8 cellular contexts compared by ENCODE assay signal in genomic region chr14:51978566-51979398, GRCh38. TPM values are rescaled to one million over a fixed set of nuclear protein-coding genes. Genes with fewer than 3 reads are reported as not detected.
DNase-seq lines count a peak whose midpoint lies in the region; ATAC-seq and TF ChIP-seq lines count a peak whose summit lies in the region.

No MANE protein-coding gene starts in this region.

- no peak overlapping the region for H3K4ac ChIP-seq in mesenchymal stem cell (ENCODE audit: low read depth in 1 of 2, low read length in 2 of 2)

- no peaks in the 10 kb centered on the region for H3K27me3 Mint-ChIP-seq in activated CD8-positive, alpha-beta T cell treated with anti-CD3 and anti-CD28 coated beads for 36 hours

- no peaks in the 10 kb centered on the region for H3K4me1 ChIP-seq in effector memory CD4-positive, alpha-beta T cell (ENCODE audit: control insufficient read depth, insufficient read depth, low read length, poor library complexity, severe bottlenecking)
- no peaks in the 10 kb centered on the region for H3K4me1 ChIP-seq in mesenchymal stem cell (ENCODE audit: control insufficient read depth, insufficient read depth, low read depth, low read length)

- H4K91ac ChIP-seq in mesenchymal stem cell (ENCODE audit: low read length) = no peak overlapping the region

- CTCF ChIA-PET in activated CD8-positive, alpha-beta T cell treated with anti-CD3 and anti-CD28 coated beads for 36 hours (lab: Charles Lee) = interaction anchor here (0.5 to 7.4 kb wide), 63 partner anchors 9 to 695 kb away, joined by 3 to 99 read pairs (median 4); partner anchors contain the start of genes GNG2, NID2 and RTRAF

- POLR2A ChIA-PET in activated CD8-positive, alpha-beta T cell treated with anti-CD3 and anti-CD28 coated beads for 36 hours (lab: Charles Lee) = interaction anchor here (1.0 kb wide), 1 partner anchor 133 kb away, joined by 3 read pairs; no protein-coding TSS in a partner anchor

- peak; percentile 49 for DNase-seq in HPDE6-E6E7 (ENCODE audit: extremely low spot score)
- DNase-seq in NCI-H82 (lab: John Stamatoyannopoulos, UW) = peak; percentile 81
- DNase-seq in activated CD8-positive, alpha-beta T cell treated with anti-CD3 and anti-CD28 coated beads for 36 hours = peak; percentile 90
- DNase-seq in effector memory CD4-positive, alpha-beta T cell = peak; percentile 58 to 73 (median 70)
- DNase-seq in mesenchymal stem cell = peak; percentile 81
- DNase-seq in stimulated activated CD8-positive, alpha-beta memory T cell treated with anti-CD3 and anti-CD28 coated beads, Interleukin-2, amount 100 ng/mL, for 1 hour (ENCODE audit: low read depth in 2 of 2) = peak; percentile 66 to 73

- no peak overlapping the region for H4K8ac ChIP-seq in mesenchymal stem cell (ENCODE audit: low read length)

- peak; percentile 70 for ATAC-seq in activated CD8-positive, alpha-beta T cell treated with anti-CD3 and anti-CD28 coated beads for 36 hours
- ATAC-seq in HG03520 (IDR thresholded peaks at IDR 0.05; ENCODE audit: unreplicated experiment) = no peak

- no peak overlapping the region for H3K27ac ChIP-seq in effector memory CD4-positive, alpha-beta T cell (ENCODE audit: insufficient read depth, low read length, poor library complexity, severe bottlenecking)
- H3K27ac ChIP-seq in mesenchymal stem cell (ENCODE audit: low read length, poor library complexity, severe bottlenecking) = no peak overlapping the region

- no peak overlapping the region for H2BK120ac ChIP-seq in mesenchymal stem cell (ENCODE audit: low read depth, low read length)

- no peak overlapping the region for H2AFZ ChIP-seq in mesenchymal stem cell (ENCODE audit: low read depth, low read length)

- H3K9me3 Mint-ChIP-seq in activated CD8-positive, alpha-beta T cell treated with anti-CD3 and anti-CD28 coated beads for 36 hours = no peaks in the 10 kb centered on the region

- WGBS in mesenchymal stem cell = 18% methylated on average over 13 of the region's 13 CpGs

- H3K4me2 ChIP-seq in mesenchymal stem cell (ENCODE audit: low read length, poor library complexity, severe bottlenecking) = no peak overlapping the region

- H3K4me3 ChIP-seq in GM12875 (ENCODE audit: low read depth, low read length) = no peak overlapping the region
- no peak overlapping the region for H3K4me3 ChIP-seq in effector memory CD4-positive, alpha-beta T cell (ENCODE audit: insufficient read depth, low read depth, low read length, poor library complexity, severe bottlenecking)
- H3K4me3 ChIP-seq in mesenchymal stem cell (ENCODE audit: insufficient read depth in 1 of 2, low read depth in 1 of 2, low read length in 2 of 2) = no peak overlapping the region

- H3K9ac ChIP-seq in mesenchymal stem cell (ENCODE audit: low read length) = peak overlapping the region; percentile 23

- peaks cover 7% of the 10 kb centered on the region for H3K4me1 Mint-ChIP-seq in activated CD8-positive, alpha-beta T cell treated with anti-CD3 and anti-CD28 coated beads for 36 hours (ENCODE audit: low read depth)

- no peak overlapping the region for H2BK12ac ChIP-seq in mesenchymal stem cell (ENCODE audit: low read length in 2 of 2)

- no peaks in the 10 kb centered on the region for H3K36me3 ChIP-seq in effector memory CD4-positive, alpha-beta T cell (ENCODE audit: control insufficient read depth, insufficient read depth, low read length)
- H3K36me3 ChIP-seq in mesenchymal stem cell (ENCODE audit: control insufficient read depth in 1 of 2, insufficient read depth in 2 of 2, low read depth in 1 of 2, low read length in 2 of 2) = no peaks in the 10 kb centered on the region

- no peak overlapping the region for H3K18ac ChIP-seq in mesenchymal stem cell (ENCODE audit: low read depth in 1 of 2, low read length in 2 of 2)

- no peak overlapping the region for H2BK15ac ChIP-seq in mesenchymal stem cell (ENCODE audit: low read depth, poor library complexity, severe bottlenecking)

- H3K27ac Mint-ChIP-seq in activated CD8-positive, alpha-beta T cell treated with anti-CD3 and anti-CD28 coated beads for 36 hours = no peak overlapping the region

- intact Hi-C loops in activated CD8-positive, alpha-beta T cell treated with anti-CD3 and anti-CD28 coated beads for 36 hours (cut with micrococcal nuclease) = no loop called here

- no peak overlapping the region for H3K14ac ChIP-seq in mesenchymal stem cell (ENCODE audit: low read length in 2 of 2)

- TF ChIP-seq CTCF in GM12875 (IDR thresholded peaks at IDR 0.05; ENCODE audit: borderline replicate concordance, insufficient read depth, low read depth, low read length) = peak; percentile 78
- TF ChIP-seq CTCF in activated CD8-positive, alpha-beta T cell treated with anti-CD3 and anti-CD28 coated beads for 36 hours (IDR thresholded peaks at IDR 0.05) = peak; percentile 96

- no peaks in the 10 kb centered on the region for H3K36me3 Mint-ChIP-seq in activated CD8-positive, alpha-beta T cell treated with anti-CD3 and anti-CD28 coated beads for 36 hours (ENCODE audit: low read depth)

- no peaks in the 10 kb centered on the region for H3K27me3 ChIP-seq in effector memory CD4-positive, alpha-beta T cell (replicated peaks; ENCODE audit: control insufficient read depth, insufficient read depth, low read length, poor library complexity, severe bottlenecking)
- H3K27me3 ChIP-seq in mesenchymal stem cell (ENCODE audit: control insufficient read depth in 1 of 2, insufficient read depth in 1 of 2, low read length in 2 of 2) = peaks cover 6 to 35% of the 10 kb centered on the region in 2 experiments

- no peak overlapping the region for H3K23ac ChIP-seq in mesenchymal stem cell (ENCODE audit: low read length in 2 of 2)

- H3K4me3 Mint-ChIP-seq in activated CD8-positive, alpha-beta T cell treated with anti-CD3 and anti-CD28 coated beads for 36 hours = no peak overlapping the region

- H2AK5ac ChIP-seq in mesenchymal stem cell (ENCODE audit: low read length, severe bottlenecking) = no peak overlapping the region

- H3K9me3 ChIP-seq in effector memory CD4-positive, alpha-beta T cell (ENCODE audit: control insufficient read depth, low read length) = no peaks in the 10 kb centered on the region
- H3K9me3 ChIP-seq in mesenchymal stem cell (ENCODE audit: control insufficient read depth, low read length) = no peaks in the 10 kb centered on the region

- H2BK5ac ChIP-seq in mesenchymal stem cell (ENCODE audit: low read depth, low read length, poor library complexity, severe bottlenecking) = no peak overlapping the region

- no peaks in the 10 kb centered on the region for H3K79me1 ChIP-seq in mesenchymal stem cell (replicated peaks; ENCODE audit: low read length, poor library complexity, severe bottlenecking)

RNA-seq across cellular contexts. Expression of gene RTRAF, which starts 10.6 kb away (rescaled TPM):
- total RNA-seq in activated CD8-positive, alpha-beta T cell treated with anti-CD3 and anti-CD28 coated beads for 36 hours = 100 to 1,000 TPM; 230 to 235 TPM
- 522 TPM for polyA plus RNA-seq in mesenchymal stem cell (2013, experiment 1 of 2)
- 530 TPM for polyA plus RNA-seq in mesenchymal stem cell (2013, experiment 2 of 2)
